ENCODE assay signal across 24 cellular contexts in the genomic region with DNA sequence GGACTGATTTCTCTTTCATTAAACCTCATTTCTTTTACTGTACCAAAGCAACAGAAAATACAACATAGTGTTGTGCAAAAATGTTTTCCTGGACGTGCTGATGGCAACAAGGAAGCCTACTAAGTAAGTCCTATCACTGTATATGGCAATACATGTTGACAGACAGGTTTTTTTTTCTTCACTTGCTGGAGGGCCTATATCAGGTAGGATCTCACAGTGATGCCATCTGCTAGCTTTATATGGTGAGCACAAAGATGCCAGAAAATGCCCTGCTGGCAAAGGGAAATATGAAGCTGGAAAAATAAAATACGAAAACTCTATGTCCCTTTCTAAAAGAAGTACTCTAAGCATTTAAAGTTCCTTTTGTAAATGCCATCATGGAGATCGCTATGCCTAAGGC.
DNase-seq lines count a peak whose midpoint lies in the region; ATAC-seq and TF ChIP-seq lines count a peak whose summit lies in the region.
"Had no signal": no experiment of that assay in that cellular context is flagged by ENCODE, and none has a peak within 500 bp of the region (broad histone marks: within the 10 kb centered on the region; RNA-seq: fewer than 3 reads in every experiment).

No MANE protein-coding gene starts in this region.

- H2BK5ac ChIP-seq in trophoblast cell (ENCODE audit: low read depth, low read length, poor library complexity): no peak overlapping the region

- H3K9me3 Mint-ChIP-seq in chondrocyte (ENCODE audit: low read depth): no peaks in the 10 kb centered on the region
- H3K9me3 Mint-ChIP-seq: activated CD4-positive, alpha-beta T cell treated with anti-CD3 and anti-CD28 coated beads, Interleukin-2, amount 10 ng/mL, durations not matched to agents 7 days and 5 days; activated naive CD8-positive, alpha-beta T cell treated with anti-CD3 and anti-CD28 coated beads, Interleukin-2, amount 50 U/mL, for 24 hours; activated T-helper 17 cell treated with anti-CD3 and anti-CD28 coated beads, Interleukin-2, amount 50 U/mL, for 72 hours; naive thymus-derived CD8-positive, alpha-beta T cell; stimulated activated naive B cell treated with anti-CD40 and anti-IgM and Interleukin-4, amounts not matched to agents 10 μg/mL and 1 μg/mL and 100 μg/mL, for 72 hours; T-cell had no signal

- no peak overlapping the region for H4K12ac ChIP-seq in trophoblast cell (ENCODE audit: low read depth, low read length)

- H3K4me1 Mint-ChIP-seq in chondrocyte (ENCODE audit: low read depth): peaks cover 48% of the 10 kb centered on the region
- H3K4me1 Mint-ChIP-seq: activated CD4-positive, alpha-beta T cell treated with anti-CD3 and anti-CD28 coated beads, Interleukin-2, amount 10 ng/mL, durations not matched to agents 7 days and 5 days; activated T-helper 17 cell treated with anti-CD3 and anti-CD28 coated beads, Interleukin-2, amount 50 U/mL, for 72 hours; naive thymus-derived CD8-positive, alpha-beta T cell; stimulated activated naive B cell treated with anti-CD40 and anti-IgM and Interleukin-4, amounts not matched to agents 10 μg/mL and 1 μg/mL and 100 μg/mL, for 72 hours; T-cell had no signal

- no peak overlapping the region for H4K91ac ChIP-seq in trophoblast cell (ENCODE audit: low read depth, low read length)

- no peak overlapping the region for H2AK5ac ChIP-seq in trophoblast cell (ENCODE audit: low read length)

- no peak overlapping the region for H2AFZ ChIP-seq in trophoblast cell (ENCODE audit: insufficient read depth, low read length, poor library complexity)

- no peak overlapping the region for H3K4ac ChIP-seq in trophoblast cell (ENCODE audit: low read depth, low read length)

- H3K27ac ChIP-seq in heart right ventricle: peak overlapping the region; percentile 56 to 83 (median 68)
- no peak overlapping the region for H3K27ac ChIP-seq in trophoblast cell (ENCODE audit: low read depth, low read length)
- H3K27ac ChIP-seq: BLaER1 treated with 17β-estradiol and CSF1 and Interleukin-3, amounts not matched to agents 10 nM and 100 nM had no signal

- H3K9ac ChIP-seq in trophoblast cell (ENCODE audit: low read length): no peak overlapping the region
- H3K9ac ChIP-seq: BLaER1 treated with 17β-estradiol and CSF1 and Interleukin-3, amounts not matched to agents 10 nM and 100 nM had no signal

- intact Hi-C loops in heart right ventricle (cut with DNase I): loop anchor here in 2 of 10 donors (5.0 to 10.0 kb wide), 2 partner anchors 73 to 120 kb away; no protein-coding TSS in a partner anchor
- intact Hi-C loops in Right ventricle myocardium inferior (cut with DNase I): loop anchor here (10.0 kb wide), 1 partner anchor 190 kb away; no protein-coding TSS in a partner anchor

- no peak overlapping the region for H3K23ac ChIP-seq in trophoblast cell (ENCODE audit: low read length)

- H3K79me1 ChIP-seq in trophoblast cell (ENCODE audit: low read length): no peaks in the 10 kb centered on the region

- peaks cover 14% of the 10 kb centered on the region for H3K36me3 Mint-ChIP-seq in chondrocyte (ENCODE audit: low read depth)
- H3K36me3 Mint-ChIP-seq: naive thymus-derived CD8-positive, alpha-beta T cell; stimulated activated naive B cell treated with anti-CD40 and anti-IgM and Interleukin-4, amounts not matched to agents 10 μg/mL and 1 μg/mL and 100 μg/mL, for 72 hours; T-cell had no signal

- TF ChIP-seq CTCF in heart right ventricle (IDR thresholded peaks at IDR 0.05) (no peak), chondrocyte (IDR thresholded peaks at IDR 0.05) (no peak)

- H3K4me1 ChIP-seq in heart right ventricle: peaks cover 4 to 86% (median 36%) of the 10 kb centered on the region in 9 donors
- peaks cover 7 to 10% of the 10 kb centered on the region in 2 experiments for H3K4me1 ChIP-seq in trophoblast cell (ENCODE audit: control insufficient read depth in 1 of 2, insufficient read depth in 2 of 2, low read length in 2 of 2)
- H3K4me1 ChIP-seq: BLaER1 treated with 17β-estradiol and CSF1 and Interleukin-3, amounts not matched to agents 10 nM and 100 nM; gastrocnemius medialis had no signal

- peak overlapping the region in 4 of 10 donors; percentile 28 to 51 (median 38) for H3K4me3 ChIP-seq in heart right ventricle
- no peak overlapping the region for H3K4me3 ChIP-seq in trophoblast cell (ENCODE audit: low read depth, low read length)
- H3K4me3 ChIP-seq: BLaER1 treated with 17β-estradiol and CSF1 and Interleukin-3, amounts not matched to agents 10 nM and 100 nM; ovary had no signal

- DNase-seq in heart right ventricle (no peak), Right ventricle myocardium inferior (ENCODE audit: missing footprints) (no peak), chondrocyte (ENCODE audit: low spot score) (no peak), trophoblast cell (peak; percentile 17 to 79), 8988T (no peak)
- DNase-seq in activated T-cell treated with anti-CD3 and anti-CD28 coated beads, Interleukin-2, amount 50 U/mL, for 1 hour: no peak
- DNase-seq: activated CD4-positive, alpha-beta T cell treated with anti-CD3 and anti-CD28 coated beads, Interleukin-2, amount 10 ng/mL, durations not matched to agents 7 days and 5 days; activated naive CD8-positive, alpha-beta T cell treated with anti-CD3 and anti-CD28 coated beads, Interleukin-2, amount 50 U/mL, for 24 hours; gastrocnemius medialis; GDM1; mesendoderm; naive thymus-derived CD8-positive, alpha-beta T cell; NCI-H1436; NCI-H774; OCI-M1; ovary; SHP77 treated with DMSO at 0.1 percent for 48 hours; stimulated activated CD4-positive, alpha-beta T cell treated with anti-CD3 and anti-CD28 coated beads, Interleukin-1b, Interleukin-23, amount 100 ng/mL, for 48 hours; stimulated activated naive B cell treated with anti-CD40 and anti-IgM and Interleukin-4, amounts not matched to agents 10 μg/mL and 1 μg/mL and 100 μg/mL, for 72 hours; T-cell had no signal

- H3K14ac ChIP-seq in trophoblast cell (ENCODE audit: low read length): no peak overlapping the region

- WGBS in heart right ventricle, 2 donors: 54 to 66% methylated on average over 3 of the region's 3 CpGs
- WGBS in trophoblast cell (ENCODE audit: extremely low coverage, insufficient coverage, insufficient read length): no CpG with 5 or more reads among the region's 3 CpGs

- no peak overlapping the region for H3K18ac ChIP-seq in trophoblast cell (ENCODE audit: low read length)

- no peaks in the 10 kb centered on the region for H3K79me2 ChIP-seq in trophoblast cell (ENCODE audit: control insufficient read depth, insufficient read depth, low read length, poor library complexity)

- no peak overlapping the region for H4K8ac ChIP-seq in trophoblast cell (ENCODE audit: low read depth, low read length)

- H3K27me3 Mint-ChIP-seq in chondrocyte (ENCODE audit: low read depth): no peaks in the 10 kb centered on the region

- H3K36me3 ChIP-seq in heart right ventricle: peaks cover 0 to 85% (median 8%) of the 10 kb centered on the region in 9 donors
- H3K36me3 ChIP-seq in trophoblast cell (ENCODE audit: control insufficient read depth in 1 of 2, insufficient read depth in 2 of 2, low read length in 2 of 2): no peaks in the 10 kb centered on the region
- H3K36me3 ChIP-seq: BLaER1 treated with 17β-estradiol and CSF1 and Interleukin-3, amounts not matched to agents 10 nM and 100 nM; gastrocnemius medialis; ovary had no signal

- ATAC-seq in heart right ventricle (no peak), Right ventricle myocardium inferior (no peak), GM21825 (IDR thresholded peaks at IDR 0.05; ENCODE audit: unreplicated experiment) (no peak), HG03571 (IDR thresholded peaks at IDR 0.05; ENCODE audit: unreplicated experiment) (no peak)
- ATAC-seq: activated naive CD8-positive, alpha-beta T cell treated with anti-CD3 and anti-CD28 coated beads, Interleukin-2, amount 50 U/mL, for 24 hours; activated T-helper 17 cell treated with anti-CD3 and anti-CD28 coated beads, Interleukin-2, amount 50 U/mL, for 72 hours; gastrocnemius medialis; naive thymus-derived CD8-positive, alpha-beta T cell; stimulated activated naive B cell treated with anti-CD40 and anti-IgM and Interleukin-4, amounts not matched to agents 10 μg/mL and 1 μg/mL and 100 μg/mL, for 72 hours; T-cell had no signal

- H2BK12ac ChIP-seq in trophoblast cell (ENCODE audit: low read length): no peak overlapping the region

- H3K9me3 ChIP-seq in heart right ventricle (no peaks in the 10 kb centered on the region), trophoblast cell (ENCODE audit: insufficient read depth, low read depth, low read length) (no peaks in the 10 kb centered on the region)
- H3K9me3 ChIP-seq: BLaER1 treated with 17β-estradiol and CSF1 and Interleukin-3, amounts not matched to agents 10 nM and 100 nM; gastrocnemius medialis; ovary had no signal

- H3K27ac Mint-ChIP-seq in chondrocyte (ENCODE audit: unreplicated experiment): no peak overlapping the region
- H3K27ac Mint-ChIP-seq: activated CD4-positive, alpha-beta T cell treated with anti-CD3 and anti-CD28 coated beads, Interleukin-2, amount 10 ng/mL, durations not matched to agents 7 days and 5 days; activated naive CD8-positive, alpha-beta T cell treated with anti-CD3 and anti-CD28 coated beads, Interleukin-2, amount 50 U/mL, for 24 hours; activated T-helper 17 cell treated with anti-CD3 and anti-CD28 coated beads, Interleukin-2, amount 50 U/mL, for 72 hours; naive thymus-derived CD8-positive, alpha-beta T cell; stimulated activated naive B cell treated with anti-CD40 and anti-IgM and Interleukin-4, amounts not matched to agents 10 μg/mL and 1 μg/mL and 100 μg/mL, for 72 hours; T-cell had no signal

- no peak overlapping the region for H3K4me2 ChIP-seq in trophoblast cell (ENCODE audit: low read length)
- H3K4me2 ChIP-seq: BLaER1 treated with 17β-estradiol and CSF1 and Interleukin-3, amounts not matched to agents 10 nM and 100 nM had no signal

- H2BK120ac ChIP-seq in trophoblast cell (ENCODE audit: insufficient read depth, low read length, poor library complexity): no peak overlapping the region

- no peaks in the 10 kb centered on the region for H3K27me3 ChIP-seq in heart right ventricle
- H3K27me3 ChIP-seq in trophoblast cell (ENCODE audit: insufficient read depth, low read length): no peaks in the 10 kb centered on the region
- H3K27me3 ChIP-seq: BLaER1 treated with 17β-estradiol and CSF1 and Interleukin-3, amounts not matched to agents 10 nM and 100 nM; gastrocnemius medialis; ovary had no signal

- peak overlapping the region; percentile 38 for H3K4me3 Mint-ChIP-seq in chondrocyte (ENCODE audit: unreplicated experiment)
- H3K4me3 Mint-ChIP-seq: activated CD4-positive, alpha-beta T cell treated with anti-CD3 and anti-CD28 coated beads, Interleukin-2, amount 10 ng/mL, durations not matched to agents 7 days and 5 days; activated naive CD8-positive, alpha-beta T cell treated with anti-CD3 and anti-CD28 coated beads, Interleukin-2, amount 50 U/mL, for 24 hours; activated T-helper 17 cell treated with anti-CD3 and anti-CD28 coated beads, Interleukin-2, amount 50 U/mL, for 72 hours; naive thymus-derived CD8-positive, alpha-beta T cell; stimulated activated naive B cell treated with anti-CD40 and anti-IgM and Interleukin-4, amounts not matched to agents 10 μg/mL and 1 μg/mL and 100 μg/mL, for 72 hours; T-cell had no signal

Comparison
In these comparisons a context has a peak if more than half of its experiments do, and no peak if none do; other contexts are left out.
1. DNase-seq: peak in trophoblast cell (2 of 2); none in heart right ventricle (0 of 2), Right ventricle myocardium inferior (single experiment), chondrocyte (single experiment), activated T-cell treated with anti-CD3 and anti-CD28 coated beads, Interleukin-2, amount 50 U/mL, for 1 hour (single experiment) and 8988T (single experiment).